Comparison of ENCODE assay signal across 19 cellular contexts in genomic region chr18:784470-785172, GRCh38. TPM values are rescaled to one million over a fixed set of nuclear protein-coding genes. Genes with fewer than 3 reads are reported as not detected.
DNase-seq lines count a peak whose midpoint lies in the region; ATAC-seq and TF ChIP-seq lines count a peak whose summit lies in the region.
"Had no signal": no experiment of that assay in that cellular context is flagged by ENCODE, and none has a peak within 500 bp of the region (broad histone marks: within the 10 kb centered on the region; RNA-seq: fewer than 3 reads in every experiment).

No MANE protein-coding gene starts in this region.

- DNase-seq in natural killer cell (no peak), immature natural killer cell (no peak), ureter (ENCODE audit: low spot score) (no peak), HuH-7.5 (ENCODE audit: low spot score) (no peak)
- no peak for DNase-seq in natural killer cell treated with Interleukin-12 subunit alpha and Interleukin-12 subunit beta and Interleukin-15 and Interleukin-18, amount 100 ng/mL, for 72 hours (ENCODE audit: low spot score)
- no peak for DNase-seq in central memory CD8-positive, alpha-beta T cell (ENCODE audit: low spot score in 2 of 2)
- DNase-seq: CD4-positive, CD25-positive, alpha-beta regulatory T cell; DMS153; DND-41; HFFc6; NCI-H1092; NCI-H1417 treated with DMSO at 0.1 percent for 48 hours; NCI-H1694 treated with DMSO at 0.1 percent for 48 hours; NCI-H2081; NCI-H2227 treated with DMSO at 0.1 percent for 48 hours; NCI-H69; SHP77 had no signal

- H3K36me3 Mint-ChIP-seq in natural killer cell = no peaks in the 10 kb centered on the region
- no peaks in the 10 kb centered on the region for H3K36me3 Mint-ChIP-seq in natural killer cell treated with Interleukin-12 subunit alpha and Interleukin-12 subunit beta and Interleukin-15 and Interleukin-18, amount 100 ng/mL, for 72 hours
- H3K36me3 Mint-ChIP-seq in central memory CD8-positive, alpha-beta T cell (ENCODE audit: insufficient read depth) = peaks cover 3% of the 10 kb centered on the region
- H3K36me3 Mint-ChIP-seq in immature natural killer cell = no peaks in the 10 kb centered on the region
- H3K36me3 Mint-ChIP-seq: CD4-positive, CD25-positive, alpha-beta regulatory T cell; IgD-negative memory B cell had no signal

- H3K27ac Mint-ChIP-seq in natural killer cell (peak overlapping the region; percentile 28 to 54), immature natural killer cell (peak overlapping the region in 4 of 6 donors; percentile 13 to 62 (median 37))
- peak overlapping the region in 1 of 2 donors; percentile 12 for H3K27ac Mint-ChIP-seq in natural killer cell treated with Interleukin-12 subunit alpha and Interleukin-12 subunit beta and Interleukin-15 and Interleukin-18, amount 100 ng/mL, for 72 hours
- peak overlapping the region; percentile 6 for H3K27ac Mint-ChIP-seq in central memory CD8-positive, alpha-beta T cell (ENCODE audit: low read depth)
- H3K27ac Mint-ChIP-seq: CD4-positive, CD25-positive, alpha-beta regulatory T cell; HFFc6; IgD-negative memory B cell had no signal

- intact Hi-C loops in natural killer cell (cut with micrococcal nuclease) = no loop called here

- no peak for TF ChIP-seq CTCF in natural killer cell (IDR thresholded peaks at IDR 0.05)

- H3K4me1 Mint-ChIP-seq in natural killer cell (peaks cover 67 to 68% of the 10 kb centered on the region in 2 donors), immature natural killer cell (peaks cover 75 to 88% of the 10 kb centered on the region in 2 donors)
- peaks cover 59% of the 10 kb centered on the region in 2 donors for H3K4me1 Mint-ChIP-seq in natural killer cell treated with Interleukin-12 subunit alpha and Interleukin-12 subunit beta and Interleukin-15 and Interleukin-18, amount 100 ng/mL, for 72 hours (ENCODE audit: low read depth in 2 of 2)
- peaks cover 59% of the 10 kb centered on the region for H3K4me1 Mint-ChIP-seq in central memory CD8-positive, alpha-beta T cell
- H3K4me1 Mint-ChIP-seq: IgD-negative memory B cell had no signal

- no peak overlapping the region for H3K4me3 Mint-ChIP-seq in natural killer cell
- no peak overlapping the region for H3K4me3 Mint-ChIP-seq in natural killer cell treated with Interleukin-12 subunit alpha and Interleukin-12 subunit beta and Interleukin-15 and Interleukin-18, amount 100 ng/mL, for 72 hours
- no peak overlapping the region for H3K4me3 Mint-ChIP-seq in central memory CD8-positive, alpha-beta T cell
- H3K4me3 Mint-ChIP-seq in immature natural killer cell = peak overlapping the region in 3 of 5 donors; percentile 7 to 33 (median 17)
- H3K4me3 Mint-ChIP-seq: CD4-positive, CD25-positive, alpha-beta regulatory T cell; HFFc6; IgD-negative memory B cell had no signal

- no peaks in the 10 kb centered on the region for H3K27me3 Mint-ChIP-seq in natural killer cell (ENCODE audit: low read depth in 2 of 2)
- no peaks in the 10 kb centered on the region for H3K27me3 Mint-ChIP-seq in natural killer cell treated with Interleukin-12 subunit alpha and Interleukin-12 subunit beta and Interleukin-15 and Interleukin-18, amount 100 ng/mL, for 72 hours
- H3K27me3 Mint-ChIP-seq in central memory CD8-positive, alpha-beta T cell = no peaks in the 10 kb centered on the region
- H3K27me3 Mint-ChIP-seq in immature natural killer cell (ENCODE audit: low read depth in 3 of 3) = peaks cover 0 to 4% (median 0%) of the 10 kb centered on the region in 3 donors
- H3K27me3 Mint-ChIP-seq: CD4-positive, CD25-positive, alpha-beta regulatory T cell had no signal

- H3K9me3 Mint-ChIP-seq in natural killer cell (no peaks in the 10 kb centered on the region), immature natural killer cell (no peaks in the 10 kb centered on the region)
- H3K9me3 Mint-ChIP-seq in natural killer cell treated with Interleukin-12 subunit alpha and Interleukin-12 subunit beta and Interleukin-15 and Interleukin-18, amount 100 ng/mL, for 72 hours = no peaks in the 10 kb centered on the region
- H3K9me3 Mint-ChIP-seq in central memory CD8-positive, alpha-beta T cell = no peaks in the 10 kb centered on the region
- H3K9me3 Mint-ChIP-seq: HFFc6 had no signal

- ATAC-seq in natural killer cell (no peak), GM18511 (IDR thresholded peaks at IDR 0.05; ENCODE audit: unreplicated experiment) (no peak)
- no peak for ATAC-seq in natural killer cell treated with Interleukin-12 subunit alpha and Interleukin-12 subunit beta and Interleukin-15 and Interleukin-18, amount 100 ng/mL, for 72 hours
- no peak for ATAC-seq in central memory CD8-positive, alpha-beta T cell (replicated peaks; ENCODE audit: extremely low read depth, poor library complexity, severe bottlenecking)

RNA-seq across cellular contexts. Expression of gene YES1, which starts 27.4 kb away (rescaled TPM):
- total RNA-seq in natural killer cell (100 to 1,000 TPM in 1 of 3 donors, 10 to 100 TPM in 2; 70.2 to 101 (median 76.2) TPM), ureter (42.0 TPM)
- total RNA-seq in natural killer cell treated with Interleukin-12 subunit alpha and Interleukin-12 subunit beta and Interleukin-15 and Interleukin-18, amount 100 ng/mL, for 72 hours = 10 to 100 TPM; 30.8 to 33.3 TPM
- 10 to 100 TPM in 1 of 3 donors, 1 to 10 TPM in 2; 2.0 to 11.6 (median 7.0) TPM for polyA plus RNA-seq in immature natural killer cell

Comparison
In these comparisons a context has a peak if more than half of its experiments do, and no peak if none do; other contexts are left out.
1. H3K4me3 Mint-ChIP-seq: peak in immature natural killer cell (3 of 5); none in natural killer cell (single experiment), natural killer cell treated with Interleukin-12 subunit alpha and Interleukin-12 subunit beta and Interleukin-15 and Interleukin-18, amount 100 ng/mL, for 72 hours (single experiment) and central memory CD8-positive, alpha-beta T cell (single experiment).